Comparison of ENCODE assay signal across 9 cellular contexts in genomic region chr10:77637474-77637985, GRCh38. TPM values are rescaled to one million over a fixed set of nuclear protein-coding genes. Genes with fewer than 3 reads are reported as not detected.
DNase-seq lines count a peak whose midpoint lies in the region; ATAC-seq and TF ChIP-seq lines count a peak whose summit lies in the region.
"Had no signal": no experiment of that assay in that cellular context is flagged by ENCODE, and none has a peak within 500 bp of the region (broad histone marks: within the 10 kb centered on the region; RNA-seq: fewer than 3 reads in every experiment).

TSS of gene KCNMA1 (minus strand) at chr10:77637808.

- no peaks in the 10 kb centered on the region for H3K9me3 Mint-ChIP-seq in activated CD4-positive, alpha-beta T cell treated with anti-CD3 and anti-CD28 coated beads, Interleukin-2, amount 10 ng/mL, durations not matched to agents 7 days and 5 days
- H3K9me3 Mint-ChIP-seq in endodermal cell: no peaks in the 10 kb centered on the region
- H3K9me3 Mint-ChIP-seq: activated naive CD4-positive, alpha-beta T cell treated with anti-CD3 and anti-CD28 coated beads, Interleukin-2, amount 50 U/mL, for 24 hours had no signal

- H3K27me3 Mint-ChIP-seq in activated CD4-positive, alpha-beta T cell treated with anti-CD3 and anti-CD28 coated beads, Interleukin-2, amount 10 ng/mL, durations not matched to agents 7 days and 5 days: peaks cover 73% of the 10 kb centered on the region
- H3K27me3 Mint-ChIP-seq in endodermal cell (ENCODE audit: insufficient read depth): peaks cover 86% of the 10 kb centered on the region

- H3K4me1 ChIP-seq in Peyer's patch (peaks cover 0 to 18% (median 0%) of the 10 kb centered on the region in 4 donors), endodermal cell (ENCODE audit: control insufficient read depth, insufficient read depth, low read length) (no peaks in the 10 kb centered on the region), mucosa of stomach (ENCODE audit: control insufficient read depth, insufficient read depth, low read length) (no peaks in the 10 kb centered on the region), aorta (ENCODE audit: control insufficient read depth in 1 of 2, insufficient read depth in 2 of 2, low read length in 2 of 2) (peaks cover 0 to 8% of the 10 kb centered on the region in 2 donors)

- CTCF ChIA-PET in activated CD4-positive, alpha-beta T cell treated with anti-CD3 and anti-CD28 coated beads, Interleukin-2, amount 10 ng/mL, durations not matched to agents 7 days and 5 days (lab: Charles Lee): no interaction called here

- peak within 1 kb of the TSS; percentile 54 for H3K27ac Mint-ChIP-seq in activated CD4-positive, alpha-beta T cell treated with anti-CD3 and anti-CD28 coated beads, Interleukin-2, amount 10 ng/mL, durations not matched to agents 7 days and 5 days
- no peak within 1 kb of the TSS for H3K27ac Mint-ChIP-seq in endodermal cell
- H3K27ac Mint-ChIP-seq: activated naive CD4-positive, alpha-beta T cell treated with anti-CD3 and anti-CD28 coated beads, Interleukin-2, amount 50 U/mL, for 24 hours had no signal

- DNase-seq in activated CD4-positive, alpha-beta T cell treated with anti-CD3 and anti-CD28 coated beads, Interleukin-2, amount 10 ng/mL, durations not matched to agents 7 days and 5 days: no peak
- no peak for DNase-seq in activated CD4-positive, alpha-beta T cell treated with anti-CD3 and anti-CD28 coated beads for 4 hours
- DNase-seq in Peyer's patch: peak in 1 of 3 donors; percentile 62
- DNase-seq in endodermal cell: peak; percentile 78
- DNase-seq in aorta: peak; percentile 56 to 82

- H3K4me1 Mint-ChIP-seq in activated CD4-positive, alpha-beta T cell treated with anti-CD3 and anti-CD28 coated beads, Interleukin-2, amount 10 ng/mL, durations not matched to agents 7 days and 5 days: peaks cover 3% of the 10 kb centered on the region
- peaks cover 9% of the 10 kb centered on the region for H3K4me1 Mint-ChIP-seq in endodermal cell

- H3K9me3 ChIP-seq in Peyer's patch (no peaks in the 10 kb centered on the region), endodermal cell (ENCODE audit: control insufficient read depth, low read length) (no peaks in the 10 kb centered on the region), mucosa of stomach (ENCODE audit: control insufficient read depth, low read length) (no peaks in the 10 kb centered on the region), aorta (ENCODE audit: control insufficient read depth, low read length) (no peaks in the 10 kb centered on the region)

- H3K36me3 Mint-ChIP-seq in activated CD4-positive, alpha-beta T cell treated with anti-CD3 and anti-CD28 coated beads, Interleukin-2, amount 10 ng/mL, durations not matched to agents 7 days and 5 days (ENCODE audit: low read depth): no peaks in the 10 kb centered on the region
- no peaks in the 10 kb centered on the region for H3K36me3 Mint-ChIP-seq in endodermal cell (ENCODE audit: low read depth)
- H3K36me3 Mint-ChIP-seq: activated naive CD4-positive, alpha-beta T cell treated with anti-CD3 and anti-CD28 coated beads, Interleukin-2, amount 50 U/mL, for 24 hours had no signal

- H3K4me3 Mint-ChIP-seq in activated CD4-positive, alpha-beta T cell treated with anti-CD3 and anti-CD28 coated beads, Interleukin-2, amount 10 ng/mL, durations not matched to agents 7 days and 5 days: no peak within 1 kb of the TSS
- peak within 1 kb of the TSS; percentile 70 for H3K4me3 Mint-ChIP-seq in endodermal cell

- 0% methylated on average over 65 of the region's 66 CpGs; no CpG with 5 or more reads in 1 of the 2 experiments for WGBS in endodermal cell (ENCODE audit: insufficient coverage in 1 of 2, insufficient read length in 1 of 2), 2 experiments
- WGBS in aorta, 2 donors: 0 to 1% methylated on average over 31 to 66 of the region's 66 CpGs

- peak within 1 kb of the TSS; percentile 10 to 73 (median 49) for H3K27ac ChIP-seq in Peyer's patch
- H3K27ac ChIP-seq in endodermal cell (ENCODE audit: low read depth, low read length): no peak within 1 kb of the TSS
- peak within 1 kb of the TSS; percentile 47 to 70 for H3K27ac ChIP-seq in aorta (ENCODE audit: low read depth in 1 of 2, low read length in 2 of 2)

- POLR2A ChIA-PET in activated CD4-positive, alpha-beta T cell treated with anti-CD3 and anti-CD28 coated beads, Interleukin-2, amount 10 ng/mL, durations not matched to agents 7 days and 5 days (lab: Charles Lee): no interaction called here

- H3K36me3 ChIP-seq in Peyer's patch: no peaks in the 10 kb centered on the region
- no peaks in the 10 kb centered on the region for H3K36me3 ChIP-seq in endodermal cell (ENCODE audit: control insufficient read depth, insufficient read depth, low read length)
- H3K36me3 ChIP-seq in mucosa of stomach (ENCODE audit: control insufficient read depth, insufficient read depth, low read length): no peaks in the 10 kb centered on the region
- H3K36me3 ChIP-seq in aorta (ENCODE audit: control insufficient read depth in 1 of 2, insufficient read depth in 2 of 2, low read length in 1 of 2): no peaks in the 10 kb centered on the region

- ATAC-seq in aorta (ENCODE audit: low FRiP score): peak; percentile 37
- ATAC-seq in HG03095 (IDR thresholded peaks at IDR 0.05; ENCODE audit: unreplicated experiment): no peak
- no peak for ATAC-seq in esophagus mucosa

- H3K4me3 ChIP-seq in Peyer's patch: peak within 1 kb of the TSS; percentile 20 to 70 (median 42)
- peak within 1 kb of the TSS; percentile 79 for H3K4me3 ChIP-seq in endodermal cell (ENCODE audit: low read length)
- no peak within 1 kb of the TSS for H3K4me3 ChIP-seq in mucosa of stomach (ENCODE audit: low read length)
- peak within 1 kb of the TSS; percentile 77 to 94 for H3K4me3 ChIP-seq in aorta (ENCODE audit: low read length in 2 of 2)

- no peak for TF ChIP-seq POLR2A in Peyer's patch (IDR thresholded peaks at IDR 0.05)

- H3K9ac ChIP-seq in endodermal cell (ENCODE audit: extremely low read depth, low read length, poor library complexity, severe bottlenecking) (no peak within 1 kb of the TSS), mucosa of stomach (ENCODE audit: low read length) (peak within 1 kb of the TSS; percentile 50)

- no peak for TF ChIP-seq CTCF in Peyer's patch (IDR thresholded peaks at IDR 0.05)
- no peak for TF ChIP-seq CTCF in endodermal cell (conservative IDR thresholded peaks at IDR 0.05)

- H3K27me3 ChIP-seq in Peyer's patch (peaks cover 0 to 12% of the 10 kb centered on the region in 2 donors), endodermal cell (ENCODE audit: control insufficient read depth, insufficient read depth, low read length, poor library complexity, severe bottlenecking) (peaks cover 85% of the 10 kb centered on the region), mucosa of stomach (ENCODE audit: control insufficient read depth, insufficient read depth, low read length) (peaks cover 60% of the 10 kb centered on the region), aorta (ENCODE audit: control insufficient read depth in 1 of 2, insufficient read depth in 2 of 2, low read length in 1 of 2) (no peaks in the 10 kb centered on the region)

- intact Hi-C loops in aorta (cut with DNase I): loop anchor here (5.0 to 10.0 kb wide), 6 partner anchors 83 to 385 kb away; no protein-coding TSS in a partner anchor

RNA-seq across cellular contexts. Expression of gene KCNMA1, which starts in this region (rescaled TPM):
- not detected for total RNA-seq in activated CD4-positive, alpha-beta T cell treated with anti-CD3 and anti-CD28 coated beads, Interleukin-2, amount 10 ng/mL, durations not matched to agents 7 days and 5 days
- total RNA-seq in Peyer's patch: 10 to 100 TPM; 17.8 to 29.1 (median 23.9) TPM
- total RNA-seq in endodermal cell: 1 to 10 TPM in 1 of 2 donors, under 1 TPM in 1; 0.55 to 1.3 TPM
- polyA plus RNA-seq in endodermal cell (2013, experiment 1 of 2): 2.7 TPM
- polyA plus RNA-seq in endodermal cell (2013, experiment 2 of 2): 1.7 TPM
- total RNA-seq in aorta: 100 to 1,000 TPM; 144 to 163 TPM
- 100 to 1,000 TPM in 1 of 2 donors, 10 to 100 TPM in 1; 36.8 to 106 TPM for polyA plus RNA-seq in aorta
- total RNA-seq in esophagus mucosa: 5.4 TPM

Comparison
In these comparisons a context has a peak if more than half of its experiments do, and no peak if none do; other contexts are left out.
1. RNA of gene KCNMA1 (total RNA-seq): 144 to 163 TPM in aorta; 17.8 to 29.1 TPM in Peyer's patch, 5.4 TPM in esophagus mucosa (single experiment), 0.55 to 1.3 TPM in endodermal cell and not detected in activated CD4-positive, alpha-beta T cell treated with anti-CD3 and anti-CD28 coated beads, Interleukin-2, amount 10 ng/mL, durations not matched to agents 7 days and 5 days; every median in the first group is over 4 times any median in the second.
2. DNase-seq: peak in endodermal cell (single experiment) and aorta (2 of 2); none in activated CD4-positive, alpha-beta T cell treated with anti-CD3 and anti-CD28 coated beads, Interleukin-2, amount 10 ng/mL, durations not matched to agents 7 days and 5 days (single experiment) and activated CD4-positive, alpha-beta T cell treated with anti-CD3 and anti-CD28 coated beads for 4 hours (0 of 2).